Comparison of ENCODE assay signal across 11 cellular contexts in the genomic region with DNA sequence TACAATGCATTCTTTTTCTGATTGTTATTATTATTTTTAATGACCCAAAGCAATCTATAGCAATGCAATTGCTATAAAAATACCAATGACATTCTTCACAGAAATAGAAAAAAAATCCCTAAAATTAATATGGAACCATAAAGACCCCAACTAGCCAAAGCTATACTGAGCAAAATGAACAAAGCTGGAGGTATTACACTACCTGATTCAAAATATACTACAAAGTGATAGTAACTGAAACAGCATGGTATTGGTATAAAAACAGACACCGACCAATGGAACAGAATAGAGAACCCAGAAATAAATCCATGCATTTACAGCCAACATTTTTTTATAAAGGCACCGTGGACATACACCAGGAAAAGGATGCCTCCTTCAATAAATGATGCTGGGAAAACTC.
DNase-seq lines count a peak whose midpoint lies in the region; ATAC-seq and TF ChIP-seq lines count a peak whose summit lies in the region.
"Had no signal": no experiment of that assay in that cellular context is flagged by ENCODE, and none has a peak within 500 bp of the region (broad histone marks: within the 10 kb centered on the region; RNA-seq: fewer than 3 reads in every experiment).

No MANE protein-coding gene starts in this region.

- no peak for DNase-seq in CD4-positive, alpha-beta T cell
- DNase-seq in SK-N-MC (ENCODE audit: low read depth, low spot score) (no peak), fibroblast of mammary gland (ENCODE audit: low read depth) (no peak), psoas muscle (no peak), SIG-M5 (lab: John Stamatoyannopoulos, UW) (no peak), Ammon's horn (ENCODE audit: low spot score) (no peak), NCI-H2081 (lab: John Stamatoyannopoulos, UW) (no peak), glutamatergic neuron (no peak)
- DNase-seq: DMS53; NCI-H1105 treated with DMSO at 0.1 percent for 48 hours; stimulated activated CD4-positive, alpha-beta T cell treated with anti-CD3 and anti-CD28 coated beads, Interleukin-4, amount 100 ng/mL, for 4 hours had no signal

- H3K36me3 ChIP-seq in SK-N-MC (ENCODE audit: insufficient read depth, low read length) (no peaks in the 10 kb centered on the region; the same call in 1 of the 2 replicates), psoas muscle (ENCODE audit: insufficient read depth in 1 of 2, low read depth in 1 of 2) (no peaks in the 10 kb centered on the region)

- no peaks in the 10 kb centered on the region for H3K27me3 ChIP-seq in CD4-positive, alpha-beta T cell (ENCODE audit: control insufficient read depth, insufficient read depth, low read length)
- no peaks in the 10 kb centered on the region for H3K27me3 ChIP-seq in psoas muscle (ENCODE audit: insufficient read depth in 3 of 3, low read length in 2 of 3)

- ATAC-seq in CD4-positive, alpha-beta T cell (ENCODE audit: poor library complexity), result no peak
- ATAC-seq in psoas muscle, result no peak

- peaks cover 22% of the 10 kb centered on the region for H3K4me1 Mint-ChIP-seq in CD4-positive, alpha-beta T cell (ENCODE audit: low read depth)
- H3K4me1 Mint-ChIP-seq in glutamatergic neuron (ENCODE audit: low read depth, unreplicated experiment), result peaks cover 6% of the 10 kb centered on the region

- no peak for TF ChIP-seq CTCF in CD4-positive, alpha-beta T cell (IDR thresholded peaks at IDR 0.05)
- TF ChIP-seq CTCF in fibroblast of mammary gland (conservative IDR thresholded peaks at IDR 0.05; ENCODE audit: control insufficient read depth, insufficient read depth, low read depth, low read length), result no peak
- TF ChIP-seq CTCF in psoas muscle (IDR thresholded peaks at IDR 0.05), result no peak
- no peak for TF ChIP-seq CTCF in glutamatergic neuron (IDR thresholded peaks at IDR 0.05; ENCODE audit: partially characterized antibody, unreplicated experiment)

- H3K36me3 Mint-ChIP-seq in CD4-positive, alpha-beta T cell (ENCODE audit: low read depth), result no peaks in the 10 kb centered on the region
- H3K36me3 Mint-ChIP-seq in glutamatergic neuron (ENCODE audit: unreplicated experiment), result peaks cover 7% of the 10 kb centered on the region

- peaks cover 21% of the 10 kb centered on the region for H3K4me1 ChIP-seq in psoas muscle

- intact Hi-C loops in CD4-positive, alpha-beta T cell (cut with DNase I, micrococcal nuclease), result no loop called here
- intact Hi-C loops in psoas muscle (cut with DNase I), result no loop called here

- H3K9me3 Mint-ChIP-seq in CD4-positive, alpha-beta T cell, result no peaks in the 10 kb centered on the region
- peaks cover 4% of the 10 kb centered on the region for H3K9me3 Mint-ChIP-seq in glutamatergic neuron (ENCODE audit: unreplicated experiment)

- H3K27ac Mint-ChIP-seq in CD4-positive, alpha-beta T cell, result peak overlapping the region; percentile 85
- H3K27ac Mint-ChIP-seq in glutamatergic neuron (ENCODE audit: unreplicated experiment), result no peak overlapping the region

- H3K4me3 Mint-ChIP-seq in CD4-positive, alpha-beta T cell, result no peak overlapping the region
- no peak overlapping the region for H3K4me3 Mint-ChIP-seq in glutamatergic neuron (ENCODE audit: unreplicated experiment)

- WGBS in psoas muscle, 3 donors, result 82 to 100% (median 97%) methylated on average over 2 of the region's 2 CpGs

- CTCF ChIA-PET in CD4-positive, alpha-beta T cell (lab: Charles Lee), result interaction anchor here (1.3 to 2.6 kb wide), 3 partner anchors 32 to 66 kb away, joined by 3 to 7 read pairs (median 4); no protein-coding TSS in a partner anchor

- H3K9ac ChIP-seq in SK-N-MC (ENCODE audit: insufficient read length), result no peak overlapping the region

- H3K27ac ChIP-seq in CD4-positive, alpha-beta T cell (ENCODE audit: low read depth, low read length), result no peak overlapping the region
- peak overlapping the region; percentile 96; the same call in 1 of the 2 replicates for H3K27ac ChIP-seq in SK-N-MC
- peak overlapping the region; percentile 84 for H3K27ac ChIP-seq in psoas muscle

- H3K27me3 Mint-ChIP-seq in CD4-positive, alpha-beta T cell, result no peaks in the 10 kb centered on the region
- no peaks in the 10 kb centered on the region for H3K27me3 Mint-ChIP-seq in glutamatergic neuron (ENCODE audit: unreplicated experiment)

- H3K9me3 ChIP-seq in CD4-positive, alpha-beta T cell (ENCODE audit: control insufficient read depth, low read length), result no peaks in the 10 kb centered on the region
- H3K9me3 ChIP-seq in SK-N-MC (ENCODE audit: low read depth, low read length) (no peaks in the 10 kb centered on the region; the same call in 1 of the 2 replicates), psoas muscle (peaks cover 3% of the 10 kb centered on the region)

- POLR2A ChIA-PET in CD4-positive, alpha-beta T cell (lab: Charles Lee), result interaction anchor here (1.5 to 3.0 kb wide), 3 partner anchors 57 to 120 kb away, joined by 4 to 30 read pairs (median 10); a partner anchor contains a TSS

- H3K4me3 ChIP-seq in SK-N-MC (no peak overlapping the region), fibroblast of mammary gland (ENCODE audit: control insufficient read depth, low read depth, low read length) (peak overlapping the region; percentile 48), psoas muscle (peak overlapping the region; percentile 20)
